In the genomic region with DNA sequence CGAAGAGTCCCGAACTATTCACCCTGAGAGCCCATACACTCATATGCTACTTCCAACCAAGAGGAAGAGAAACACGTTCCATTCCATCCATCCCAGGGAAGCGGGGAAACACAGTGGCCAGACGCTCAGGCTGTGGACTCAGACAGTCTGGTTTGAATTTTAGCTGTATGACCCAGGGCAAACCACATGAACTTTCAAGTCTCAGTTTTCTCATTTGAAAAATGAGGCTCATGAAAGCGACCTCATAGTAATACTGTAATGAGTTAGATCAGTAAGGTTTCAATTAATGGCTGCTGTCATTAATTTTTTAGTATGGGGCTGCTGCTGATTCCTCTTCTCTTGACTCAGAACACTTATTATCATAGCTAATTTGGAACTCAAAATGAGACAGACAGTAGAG, we compare ENCODE assay signal across 20 cellular contexts. TPM values are rescaled to one million over a fixed set of nuclear protein-coding genes. Genes with fewer than 3 reads are reported as not detected.
DNase-seq lines count a peak whose midpoint lies in the region; ATAC-seq and TF ChIP-seq lines count a peak whose summit lies in the region.
"Had no signal": no experiment of that assay in that cellular context is flagged by ENCODE, and none has a peak within 500 bp of the region (broad histone marks: within the 10 kb centered on the region; RNA-seq: fewer than 3 reads in every experiment).

No MANE protein-coding gene starts in this region.

- ATAC-seq in GM18502 (IDR thresholded peaks at IDR 0.05; ENCODE audit: poor library complexity, unreplicated experiment) (peak; percentile 55), GM21526 (IDR thresholded peaks at IDR 0.05; ENCODE audit: low FRiP score, unreplicated experiment) (peak; percentile 57), HG03064 (IDR thresholded peaks at IDR 0.05; ENCODE audit: low read depth, unreplicated experiment) (peak; percentile 39), activated B cell treated with CpG ODN at 0.5 μM for 24 hours (ENCODE audit: low read depth) (no peak)

- CTCF ChIA-PET in activated B cell treated with CpG ODN at 0.5 μM for 24 hours (lab: Charles Lee) = interaction anchor here (1.4 to 4.0 kb wide), 6 partner anchors 12 to 352 kb away, joined by 5 to 33 read pairs (median 8); no protein-coding TSS in a partner anchor
- CTCF ChIA-PET in CD8-positive, alpha-beta memory T cell (lab: Charles Lee) = interaction anchor here (1.0 kb wide), 1 partner anchor 8 kb away, joined by 3 read pairs; no protein-coding TSS in a partner anchor

- H3K36me3 Mint-ChIP-seq in activated B cell treated with CpG ODN at 0.5 μM for 24 hours (ENCODE audit: low read depth) = peaks cover 2% of the 10 kb centered on the region
- no peaks in the 10 kb centered on the region for H3K36me3 Mint-ChIP-seq in CD8-positive, alpha-beta memory T cell
- H3K36me3 Mint-ChIP-seq in activated naive CD8-positive, alpha-beta T cell treated with anti-CD3 and anti-CD28 coated beads for 36 hours = peaks cover 2% of the 10 kb centered on the region

- 87% methylated on average over 6 of the region's 6 CpGs for WGBS in smooth muscle cell (ENCODE audit: low lambda C conversion rate)

- H3K4me3 ChIP-seq in CD8-positive, alpha-beta memory T cell (ENCODE audit: low read length) = no peak overlapping the region
- no peak overlapping the region for H3K4me3 ChIP-seq in smooth muscle cell
- no peak overlapping the region for H3K4me3 ChIP-seq in Karpas-422 (ENCODE audit: low read length)
- H3K4me3 ChIP-seq: MG63 had no signal

- H2AFZ ChIP-seq in smooth muscle cell (ENCODE audit: low read depth) = no peak overlapping the region
- no peak overlapping the region for H2AFZ ChIP-seq in Karpas-422 (ENCODE audit: low read length)

- H3K9me3 ChIP-seq in CD8-positive, alpha-beta memory T cell (ENCODE audit: low read length) = no peaks in the 10 kb centered on the region
- H3K9me3 ChIP-seq in smooth muscle cell (replicated peaks; ENCODE audit: low read depth) (no peaks in the 10 kb centered on the region), Karpas-422 (ENCODE audit: low read length) (no peaks in the 10 kb centered on the region)
- H3K9me3 ChIP-seq: MG63 had no signal

- H3K27ac ChIP-seq in CD8-positive, alpha-beta memory T cell (ENCODE audit: low read depth, low read length) = no peak overlapping the region
- H3K27ac ChIP-seq in smooth muscle cell (ENCODE audit: low read depth) (no peak overlapping the region), Karpas-422 (ENCODE audit: low read length) (no peak overlapping the region)
- H3K27ac ChIP-seq: brain microvascular endothelial cell had no signal

- TF ChIP-seq CTCF in activated B cell treated with CpG ODN at 0.5 μM for 24 hours (IDR thresholded peaks at IDR 0.05) (no peak), smooth muscle cell (IDR thresholded peaks at IDR 0.05; ENCODE audit: borderline replicate concordance, insufficient read depth, poor library complexity, severe bottlenecking) (no peak)

- intact Hi-C loops in activated B cell treated with CpG ODN at 0.5 μM for 24 hours (cut with micrococcal nuclease) = loop anchor here (5.0 kb wide), 1 partner anchor 176 kb away; no protein-coding TSS in a partner anchor

- DNase-seq in activated B cell treated with CpG ODN at 0.5 μM for 24 hours = no peak
- DNase-seq in CD8-positive, alpha-beta memory T cell = no peak
- no peak for DNase-seq in activated naive CD8-positive, alpha-beta T cell treated with anti-CD3 and anti-CD28 coated beads for 36 hours
- DNase-seq in smooth muscle cell (lab: John Stamatoyannopoulos, UW; ENCODE audit: unreplicated experiment) = no peak
- no peak for DNase-seq in Karpas-422
- DNase-seq: activated CD4-positive, alpha-beta memory T cell treated with anti-CD3 and anti-CD28 coated beads, Interleukin-2, amount 10 ng/mL, durations not matched to agents 7 days and 5 days; activated effector memory CD4-positive, alpha-beta T cell treated with anti-CD3 and anti-CD28 coated beads, Interleukin-2, amount 50 U/mL, for 16 hours; AML-193; brain microvascular endothelial cell; MG63; retina; stimulated activated CD4-positive, alpha-beta T cell treated with anti-CD3 and anti-CD28 coated beads, Interleukin-2, amount 100 ng/mL, for 48 hours; stimulated activated naive CD4-positive, alpha-beta T cell treated with Interleukin-2 at 50 U/mL for 16 hours had no signal

- peak overlapping the region; percentile 75 for H3K4me3 Mint-ChIP-seq in activated B cell treated with CpG ODN at 0.5 μM for 24 hours
- H3K4me3 Mint-ChIP-seq in CD8-positive, alpha-beta memory T cell = no peak overlapping the region
- no peak overlapping the region for H3K4me3 Mint-ChIP-seq in activated naive CD8-positive, alpha-beta T cell treated with anti-CD3 and anti-CD28 coated beads for 36 hours
- H3K4me3 Mint-ChIP-seq: activated CD4-positive, alpha-beta memory T cell treated with anti-CD3 and anti-CD28 coated beads, Interleukin-2, amount 10 ng/mL, durations not matched to agents 7 days and 5 days had no signal

- H3K4me2 ChIP-seq in smooth muscle cell (no peak overlapping the region), Karpas-422 (ENCODE audit: low read depth, low read length, poor library complexity, severe bottlenecking) (no peak overlapping the region)

- peaks cover 71% of the 10 kb centered on the region for H3K4me1 Mint-ChIP-seq in activated B cell treated with CpG ODN at 0.5 μM for 24 hours
- peaks cover 5 to 13% (median 10%) of the 10 kb centered on the region in 3 donors for H3K4me1 Mint-ChIP-seq in CD8-positive, alpha-beta memory T cell
- H3K4me1 Mint-ChIP-seq in activated naive CD8-positive, alpha-beta T cell treated with anti-CD3 and anti-CD28 coated beads for 36 hours = peaks cover 15% of the 10 kb centered on the region

- H3K4me1 ChIP-seq in CD8-positive, alpha-beta memory T cell (ENCODE audit: insufficient read depth, low read length) = no peaks in the 10 kb centered on the region
- no peaks in the 10 kb centered on the region for H3K4me1 ChIP-seq in smooth muscle cell (ENCODE audit: low read depth)
- peaks cover 20% of the 10 kb centered on the region for H3K4me1 ChIP-seq in Karpas-422 (ENCODE audit: low read length)

- H3K9ac ChIP-seq in smooth muscle cell (ENCODE audit: low read depth) (no peak overlapping the region), Karpas-422 (ENCODE audit: low read length) (no peak overlapping the region)

- no peaks in the 10 kb centered on the region for H3K36me3 ChIP-seq in CD8-positive, alpha-beta memory T cell (ENCODE audit: insufficient read depth, low read length)
- no peaks in the 10 kb centered on the region for H3K36me3 ChIP-seq in smooth muscle cell (ENCODE audit: low read depth)
- no peaks in the 10 kb centered on the region for H3K36me3 ChIP-seq in Karpas-422 (ENCODE audit: insufficient read depth, low read length)
- H3K36me3 ChIP-seq: brain microvascular endothelial cell, MG63 had no signal

- peak overlapping the region; percentile 42 for H3K27ac Mint-ChIP-seq in activated B cell treated with CpG ODN at 0.5 μM for 24 hours
- peak overlapping the region in 1 of 8 donors; percentile 4 for H3K27ac Mint-ChIP-seq in CD8-positive, alpha-beta memory T cell
- H3K27ac Mint-ChIP-seq in activated naive CD8-positive, alpha-beta T cell treated with anti-CD3 and anti-CD28 coated beads for 36 hours = no peak overlapping the region
- H3K27ac Mint-ChIP-seq: activated CD4-positive, alpha-beta memory T cell treated with anti-CD3 and anti-CD28 coated beads, Interleukin-2, amount 10 ng/mL, durations not matched to agents 7 days and 5 days had no signal

- H3F3A ChIP-seq in smooth muscle cell (ENCODE audit: low read depth) = no peaks in the 10 kb centered on the region

- H4K20me1 ChIP-seq in smooth muscle cell (ENCODE audit: low read depth) = no peaks in the 10 kb centered on the region
- H4K20me1 ChIP-seq in Karpas-422 (ENCODE audit: insufficient read depth, low read depth, low read length) = no peaks in the 10 kb centered on the region

- no peaks in the 10 kb centered on the region for H3K79me2 ChIP-seq in smooth muscle cell (ENCODE audit: low read depth)
- no peaks in the 10 kb centered on the region for H3K79me2 ChIP-seq in Karpas-422 (ENCODE audit: low read length)

- no peaks in the 10 kb centered on the region for H3K9me2 ChIP-seq in Karpas-422 (replicated peaks; ENCODE audit: insufficient read depth, low read length)

- no peaks in the 10 kb centered on the region for H3K27me3 ChIP-seq in CD8-positive, alpha-beta memory T cell (ENCODE audit: insufficient read depth, low read length, poor library complexity, severe bottlenecking)
- H3K27me3 ChIP-seq in smooth muscle cell (ENCODE audit: low read depth) (no peaks in the 10 kb centered on the region), Karpas-422 (ENCODE audit: low read length) (no peaks in the 10 kb centered on the region)
- H3K27me3 ChIP-seq: brain microvascular endothelial cell had no signal

- H3K9me3 Mint-ChIP-seq in activated B cell treated with CpG ODN at 0.5 μM for 24 hours = no peaks in the 10 kb centered on the region
- H3K9me3 Mint-ChIP-seq in CD8-positive, alpha-beta memory T cell = peaks cover 0 to 3% (median 0%) of the 10 kb centered on the region in 5 donors
- no peaks in the 10 kb centered on the region for H3K9me3 Mint-ChIP-seq in activated naive CD8-positive, alpha-beta T cell treated with anti-CD3 and anti-CD28 coated beads for 36 hours
- H3K9me3 Mint-ChIP-seq: activated CD4-positive, alpha-beta memory T cell treated with anti-CD3 and anti-CD28 coated beads, Interleukin-2, amount 10 ng/mL, durations not matched to agents 7 days and 5 days had no signal

- POLR2A ChIA-PET in activated B cell treated with CpG ODN at 0.5 μM for 24 hours (lab: Charles Lee) = interaction anchor here (0.8 to 2.9 kb wide), 7 partner anchors 11 to 187 kb away, joined by 3 to 44 read pairs (median 3); partner anchors contain the start of gene FCRL2
- POLR2A ChIA-PET in CD8-positive, alpha-beta memory T cell (lab: Charles Lee) = no interaction called here

- peaks cover 4% of the 10 kb centered on the region for H3K27me3 Mint-ChIP-seq in activated B cell treated with CpG ODN at 0.5 μM for 24 hours
- peaks cover 0 to 21% of the 10 kb centered on the region in 2 donors for H3K27me3 Mint-ChIP-seq in CD8-positive, alpha-beta memory T cell
- peaks cover 8% of the 10 kb centered on the region for H3K27me3 Mint-ChIP-seq in activated naive CD8-positive, alpha-beta T cell treated with anti-CD3 and anti-CD28 coated beads for 36 hours

RNA-seq across cellular contexts. Expression of gene FCRL4, which starts 1.5 kb away (rescaled TPM):
- 6.3 and 6.7 TPM in 2 replicates for total RNA-seq in activated B cell treated with CpG ODN at 0.5 μM for 24 hours
- not detected for total RNA-seq in CD8-positive, alpha-beta memory T cell
- polyA plus RNA-seq in CD8-positive, alpha-beta memory T cell = not detected
- total RNA-seq in activated naive CD8-positive, alpha-beta T cell treated with anti-CD3 and anti-CD28 coated beads for 36 hours = not detected
- total RNA-seq in smooth muscle cell = not detected in 2 replicates
- not detected in 2 replicates for polyA plus RNA-seq in smooth muscle cell
- total RNA-seq in Karpas-422 (2014; rRNA removed; shearing (Covaris generic); ENCODE audit: low replicate concordance) = 0.11 TPM in 1 of 2 replicates, not detected in the other
- total RNA-seq: activated CD4-positive, alpha-beta memory T cell treated with anti-CD3 and anti-CD28 coated beads, Interleukin-2, amount 10 ng/mL, durations not matched to agents 7 days and 5 days; glomerular endothelial cell; kidney epithelial cell; NCI-H460; T-helper 2 cell treated with Interferon-gamma antibody and Interleukin-4, amounts not matched to agents 100 ng/mL and 5 ng/mL, for 36 hours had no signal

RNA-seq across cellular contexts. Expression of gene FCRL5, which starts 44.1 kb away (rescaled TPM):
- 40.4 and 55.4 TPM in 2 replicates for total RNA-seq in activated B cell treated with CpG ODN at 0.5 μM for 24 hours
- total RNA-seq in CD8-positive, alpha-beta memory T cell = not detected
- polyA plus RNA-seq in CD8-positive, alpha-beta memory T cell = not detected
- total RNA-seq in activated naive CD8-positive, alpha-beta T cell treated with anti-CD3 and anti-CD28 coated beads for 36 hours = under 1 TPM; 0.31 to 0.32 TPM
- not detected in 2 replicates for total RNA-seq in smooth muscle cell
- polyA plus RNA-seq in smooth muscle cell = not detected in 2 replicates
- 0.93 and 0.97 TPM in 2 replicates for total RNA-seq in Karpas-422 (2014; rRNA removed; shearing (Covaris generic); ENCODE audit: low replicate concordance)
- total RNA-seq: activated CD4-positive, alpha-beta memory T cell treated with anti-CD3 and anti-CD28 coated beads, Interleukin-2, amount 10 ng/mL, durations not matched to agents 7 days and 5 days; glomerular endothelial cell; kidney epithelial cell; NCI-H460; T-helper 2 cell treated with Interferon-gamma antibody and Interleukin-4, amounts not matched to agents 100 ng/mL and 5 ng/mL, for 36 hours had no signal

Comparison
In these comparisons a context has a peak if more than half of its experiments do, and no peak if none do; other contexts are left out.
1. RNA of gene FCRL5, which starts 44.1 kb away (total RNA-seq): 40.4 to 55.4 TPM in activated B cell treated with CpG ODN at 0.5 μM for 24 hours; 0.93 to 0.97 TPM in Karpas-422, 0.31 to 0.32 TPM in activated naive CD8-positive, alpha-beta T cell treated with anti-CD3 and anti-CD28 coated beads for 36 hours, not detected in CD8-positive, alpha-beta memory T cell and not detected in smooth muscle cell; every median in the first group is over 10 times any median in the second.